Comparison of ENCODE assay signal across 9 cellular contexts in genomic region chr18:8177330-8178016, GRCh38.
DNase-seq lines count a peak whose midpoint lies in the region; ATAC-seq, FAIRE-seq and TF ChIP-seq lines count a peak whose summit lies in the region.
"Had no signal": no experiment of that assay in that cellular context is flagged by ENCODE, and none has a peak within 500 bp of the region (broad histone marks: within the 10 kb centered on the region; RNA-seq: fewer than 3 reads in every experiment).

No MANE protein-coding gene starts in this region.

- no peaks in the 10 kb centered on the region for H4K20me1 ChIP-seq in OCI-LY7 (ENCODE audit: insufficient read depth, low read length)

- H3K27me3 ChIP-seq in body of pancreas (no peaks in the 10 kb centered on the region), thyroid gland (no peaks in the 10 kb centered on the region)

- intact Hi-C loops in body of pancreas (cut with DNase I) (no loop called here), left colon (cut with DNase I, micrococcal nuclease) (no loop called here), thyroid gland (cut with DNase I) (no loop called here), OCI-LY7 (cut with micrococcal nuclease; ENCODE audit: unreplicated experiment) (loop anchor here (10.0 kb wide), 1 partner anchor 57 kb away; no protein-coding TSS in a partner anchor)
- intact Hi-C loops in activated CD4-positive, alpha-beta T cell treated with anti-CD3 and anti-CD28 coated beads for 36 hours (cut with DNase I, micrococcal nuclease): no loop called here

- peak overlapping the region in 1 of 4 donors; percentile 62 for H3K27ac ChIP-seq in body of pancreas
- H3K27ac ChIP-seq in thyroid gland: peak overlapping the region; percentile 33 to 63 (median 58)
- H3K27ac ChIP-seq in OCI-LY7 (ENCODE audit: low read depth, low read length, poor library complexity, severe bottlenecking): no peak overlapping the region
- H3K27ac ChIP-seq: VCaP had no signal

- no peaks in the 10 kb centered on the region for H3K36me3 Mint-ChIP-seq in activated CD4-positive, alpha-beta T cell treated with anti-CD3 and anti-CD28 coated beads for 36 hours (ENCODE audit: low read depth)

- H3K27ac Mint-ChIP-seq in activated CD4-positive, alpha-beta T cell treated with anti-CD3 and anti-CD28 coated beads for 36 hours: no peak overlapping the region

- no peak for FAIRE-seq in GM12891 (lab: Jason Lieb, UNC)

- ATAC-seq in body of pancreas: peak; percentile 88
- peak; percentile 40 for ATAC-seq in left colon
- ATAC-seq in activated CD4-positive, alpha-beta T cell treated with anti-CD3 and anti-CD28 coated beads for 36 hours: no peak

- H3K9me2 ChIP-seq in OCI-LY7 (ENCODE audit: insufficient read depth, low read length): no peaks in the 10 kb centered on the region

- H2AFZ ChIP-seq in OCI-LY7 (ENCODE audit: low read length): no peak overlapping the region

- H3K9me3 ChIP-seq in body of pancreas (no peaks in the 10 kb centered on the region), thyroid gland (no peaks in the 10 kb centered on the region), OCI-LY7 (ENCODE audit: low read length) (no peaks in the 10 kb centered on the region)

- H3K4me1 Mint-ChIP-seq in activated CD4-positive, alpha-beta T cell treated with anti-CD3 and anti-CD28 coated beads for 36 hours: no peaks in the 10 kb centered on the region

- 21 to 34% methylated on average over 3 of the region's 3 CpGs for WGBS in body of pancreas, 2 donors
- 24 to 32% methylated on average over 3 of the region's 3 CpGs for WGBS in thyroid gland, 2 donors

- no peak for TF ChIP-seq CTCF in body of pancreas (IDR thresholded peaks at IDR 0.05)
- no peak for TF ChIP-seq CTCF in thyroid gland (IDR thresholded peaks at IDR 0.05)
- no peak for TF ChIP-seq CTCF in OCI-LY7 (conservative IDR thresholded peaks at IDR 0.05; ENCODE audit: low read length)

- DNase-seq in NCI-H146 (lab: John Stamatoyannopoulos, UW) (peak; percentile 15), NCI-H146 treated with DMSO at 0.1 percent for 48 hours (lab: John Stamatoyannopoulos, UW; ENCODE audit: unreplicated experiment) (no peak), body of pancreas (peak; percentile 50 to 64 (median 64)), left colon (peak in 1 of 2 donors; percentile 28), thyroid gland (peak; percentile 70 to 71), OCI-LY7 (ENCODE audit: low spot score) (no peak), GM12891 (ENCODE audit: insufficient read length, low spot score) (no peak)
- DNase-seq in activated CD4-positive, alpha-beta T cell treated with anti-CD3 and anti-CD28 coated beads for 36 hours: no peak

- H3K4me1 ChIP-seq in body of pancreas (peaks cover 27% of the 10 kb centered on the region), thyroid gland (peaks cover 35 to 39% of the 10 kb centered on the region in 2 donors), OCI-LY7 (ENCODE audit: insufficient read depth, low read length, poor library complexity, severe bottlenecking) (no peaks in the 10 kb centered on the region)

- H3K4me2 ChIP-seq in OCI-LY7 (ENCODE audit: low read length): no peak overlapping the region

- H3K79me2 ChIP-seq in OCI-LY7 (ENCODE audit: insufficient read depth, low read depth, low read length): no peaks in the 10 kb centered on the region

- no peaks in the 10 kb centered on the region for H3K27me3 Mint-ChIP-seq in activated CD4-positive, alpha-beta T cell treated with anti-CD3 and anti-CD28 coated beads for 36 hours

- no peak overlapping the region for H3K4me3 ChIP-seq in body of pancreas
- H3K4me3 ChIP-seq in thyroid gland (replicated peaks in 1 of 3): no peak overlapping the region
- no peak overlapping the region for H3K4me3 ChIP-seq in OCI-LY7 (ENCODE audit: low read depth, low read length, poor library complexity, severe bottlenecking)

- no peak for TF ChIP-seq POLR2A in body of pancreas (IDR thresholded peaks at IDR 0.05)
- peak in 1 of 2 donors; percentile 36 for TF ChIP-seq POLR2A in thyroid gland (IDR thresholded peaks at IDR 0.05)
- no peak for TF ChIP-seq POLR2A in GM12891 (IDR thresholded peaks at IDR 0.05; ENCODE audit: low read depth, low read length)

- no TSS peak for BruUV-seq in OCI-LY7 (replicated peaks; lab: Mats Ljungman, UMichigan)

- no peak overlapping the region for H3K4me3 Mint-ChIP-seq in activated CD4-positive, alpha-beta T cell treated with anti-CD3 and anti-CD28 coated beads for 36 hours

- CTCF ChIA-PET in OCI-LY7 (lab: Charles Lee; ENCODE audit: unreplicated experiment): no interaction called here
- CTCF ChIA-PET in activated CD4-positive, alpha-beta T cell treated with anti-CD3 and anti-CD28 coated beads for 36 hours (lab: Charles Lee): no interaction called here

- H3K9me3 Mint-ChIP-seq in activated CD4-positive, alpha-beta T cell treated with anti-CD3 and anti-CD28 coated beads for 36 hours (ENCODE audit: low read depth): peaks cover 2% of the 10 kb centered on the region

- POLR2A ChIA-PET in OCI-LY7 (lab: Charles Lee): no interaction called here
- POLR2A ChIA-PET in activated CD4-positive, alpha-beta T cell treated with anti-CD3 and anti-CD28 coated beads for 36 hours (lab: Charles Lee): no interaction called here

- H3K36me3 ChIP-seq in body of pancreas (replicated peaks in 1 of 2; ENCODE audit: insufficient read depth in 1 of 2, low read depth in 2 of 2): no peaks in the 10 kb centered on the region
- no peaks in the 10 kb centered on the region for H3K36me3 ChIP-seq in thyroid gland
- no peaks in the 10 kb centered on the region for H3K36me3 ChIP-seq in OCI-LY7 (ENCODE audit: insufficient read depth, low read length)

TF ChIP-seq in GM12891, 5 proteins besides CTCF, POLR2A, EP300 and RAD21:
- TF ChIP-seq SPI1 (IDR thresholded peaks at IDR 0.05; ENCODE audit: low read depth, low read length) (no peak), POU2F2 (IDR thresholded peaks at IDR 0.05; ENCODE audit: low read depth, low read length) (no peak), TAF1 (IDR thresholded peaks at IDR 0.05; ENCODE audit: low read depth, low read length) (no peak), PAX5 (IDR thresholded peaks at IDR 0.05; ENCODE audit: insufficient read depth, low read length, severe bottlenecking) (no peak), POLR2AphosphoS5 (IDR thresholded peaks at IDR 0.05; ENCODE audit: low read depth, low read length) (no peak)

Comparison
In these comparisons a context has a peak if more than half of its experiments do, and no peak if none do; other contexts are left out.
1. DNase-seq: peak in NCI-H146 (single experiment), body of pancreas (4 of 4) and thyroid gland (2 of 2); none in NCI-H146 treated with DMSO at 0.1 percent for 48 hours (single experiment), OCI-LY7 (single experiment), activated CD4-positive, alpha-beta T cell treated with anti-CD3 and anti-CD28 coated beads for 36 hours (single experiment) and GM12891 (single experiment).